21 cellular contexts compared by ENCODE assay signal in the genomic region with DNA sequence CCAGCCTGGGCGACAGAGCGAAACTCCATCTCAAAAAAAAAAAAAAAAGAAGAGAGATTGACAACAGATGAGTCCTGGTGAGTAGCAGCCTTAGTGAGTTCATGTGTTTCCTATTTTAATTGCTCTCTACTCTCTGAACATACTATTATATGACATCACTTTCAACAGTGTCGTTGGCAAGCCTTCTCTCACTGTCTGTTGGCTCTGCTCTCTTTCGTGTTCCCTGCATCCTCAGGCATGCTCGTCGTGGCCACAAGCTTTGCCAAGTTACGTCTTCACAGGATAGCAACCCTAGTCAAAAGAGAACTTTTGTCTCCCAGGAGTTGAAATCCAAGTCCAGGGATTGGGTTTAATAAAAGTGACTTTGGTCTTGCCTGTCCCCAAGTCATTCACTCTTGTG.
A peak's percentile ranks its signal among the peaks of the same experiment; 100 is the strongest.
DNase-seq lines count a peak whose midpoint lies in the region; ATAC-seq, FAIRE-seq and TF ChIP-seq lines count a peak whose summit lies in the region.
"Had no signal": no experiment of that assay in that cellular context is flagged by ENCODE, and none has a peak within 500 bp of the region (broad histone marks: within the 10 kb centered on the region; RNA-seq: fewer than 3 reads in every experiment).

No MANE protein-coding gene starts in this region.

- no peak for FAIRE-seq in keratinocyte (lab: Jason Lieb, UNC)

- H3F3A ChIP-seq in PC-3 (ENCODE audit: low read length, unreplicated experiment), result no peaks in the 10 kb centered on the region

- dilution Hi-C loops in keratinocyte (cut with MboI; ENCODE audit: extremely low pct_ligation_motif_present, low sequenced_read_pairs), result no loop called here

- no peaks in the 10 kb centered on the region for H4K20me1 ChIP-seq in keratinocyte (ENCODE audit: control insufficient read depth, extremely low read depth, insufficient read depth, low read length)
- no peaks in the 10 kb centered on the region for H4K20me1 ChIP-seq in PC-3 (ENCODE audit: low read length)

- H3K4me2 ChIP-seq in keratinocyte (ENCODE audit: control insufficient read depth, extremely low read depth, insufficient read depth, low read depth, low read length) (no peak overlapping the region), PC-3 (ENCODE audit: low read length) (no peak overlapping the region)

- POLR2A ChIA-PET in PC-3 (lab: Charles Lee; ENCODE audit: unreplicated experiment), result no interaction called here

- intact Hi-C loops in left ventricle myocardium superior (cut with micrococcal nuclease) (no loop called here), Right ventricle myocardium inferior (cut with DNase I) (no loop called here), PC-3 (cut with micrococcal nuclease) (no loop called here)

- no peaks in the 10 kb centered on the region for H3K27me3 ChIP-seq in keratinocyte (ENCODE audit: control insufficient read depth, extremely low read depth, insufficient read depth, low read length)
- H3K27me3 ChIP-seq in PC-3 (ENCODE audit: low read length), result no peaks in the 10 kb centered on the region
- H3K27me3 ChIP-seq: SJCRH30 had no signal

- DNase-seq in left ventricle myocardium superior, result no peak
- DNase-seq in Right ventricle myocardium inferior (ENCODE audit: missing footprints), result no peak
- DNase-seq in keratinocyte (ENCODE audit: low read depth, low spot score), result no peak
- DNase-seq in PC-3, result no peak
- DNase-seq in activated T-cell treated with anti-CD3 and anti-CD28 coated beads for 4 hours, result no peak
- DNase-seq in amniotic stem cell (lab: John Stamatoyannopoulos, UW), result no peak
- DNase-seq: C1 segment of cervical spinal cord; CD4-positive, alpha-beta memory T cell; COR-L47; GF-D8; GOT3; NCI-H1048; NCI-H1417; NCI-H1694; NCI-H2029 treated with DMSO at 0.1 percent for 48 hours; NCI-H2227 treated with DMSO at 0.1 percent for 48 hours; NCI-H510A treated with DMSO at 0.1 percent for 48 hours; SJCRH30; T-cell had no signal

- H3K4me3 ChIP-seq in keratinocyte (ENCODE audit: control insufficient read depth in 2 of 3, extremely low read depth in 1 of 3, insufficient read depth in 2 of 3, low read depth in 1 of 3, low read length in 3 of 3) (no peak overlapping the region), PC-3 (ENCODE audit: low read length) (no peak overlapping the region)
- H3K4me3 ChIP-seq: HAP-1, SJCRH30 had no signal

- CTCF ChIA-PET in PC-3 (lab: Charles Lee), result no interaction called here

- no peaks in the 10 kb centered on the region for H3K9me1 ChIP-seq in keratinocyte (ENCODE audit: control insufficient read depth, extremely low read depth, insufficient read depth, low read length)

- no peaks in the 10 kb centered on the region for H3K4me1 ChIP-seq in keratinocyte (ENCODE audit: control insufficient read depth, extremely low read depth, insufficient read depth, low read length)
- H3K4me1 ChIP-seq in PC-3 (ENCODE audit: insufficient read depth, low read length), result no peaks in the 10 kb centered on the region
- H3K4me1 ChIP-seq: HAP-1 had no signal

- no TSS peak for BruUV-seq in PC-3 (replicated peaks; lab: Mats Ljungman, UMichigan)

- H3K9me2 ChIP-seq in PC-3 (replicated peaks; ENCODE audit: low read length), result no peaks in the 10 kb centered on the region

- H3K9me3 ChIP-seq in keratinocyte (ENCODE audit: control insufficient read depth, low read depth, low read length), result no peaks in the 10 kb centered on the region
- H3K9me3 ChIP-seq in PC-3 (ENCODE audit: low read length), result no peaks in the 10 kb centered on the region
- H3K9me3 ChIP-seq: HAP-1 had no signal

- no peak overlapping the region for H3K27ac ChIP-seq in keratinocyte (ENCODE audit: control insufficient read depth, insufficient read depth, low read length)
- H3K27ac ChIP-seq in PC-3 (ENCODE audit: low read length), result no peak overlapping the region
- H3K27ac ChIP-seq: SJCRH30 had no signal

- TF ChIP-seq CTCF in keratinocyte (optimal IDR thresholded peaks at IDR 0.05 in 1 of 3, IDR thresholded peaks at IDR 0.05 in 1 of 3, conservative IDR thresholded peaks at IDR 0.05 in 1 of 3; ENCODE audit: extremely low read depth in 1 of 3, insufficient read depth in 2 of 3, low read length in 3 of 3) (no peak), PC-3 (conservative IDR thresholded peaks at IDR 0.05; ENCODE audit: low read depth, low read length) (no peak)

- H3K36me3 ChIP-seq in keratinocyte (ENCODE audit: control insufficient read depth in 2 of 2, extremely low read depth in 1 of 2, insufficient read depth in 2 of 2, low read length in 2 of 2) (no peaks in the 10 kb centered on the region), PC-3 (ENCODE audit: low read depth, low read length) (no peaks in the 10 kb centered on the region)
- H3K36me3 ChIP-seq: HAP-1, SJCRH30 had no signal

- H3K9ac ChIP-seq in keratinocyte (ENCODE audit: control insufficient read depth, extremely low read depth, insufficient read depth, low read length) (no peak overlapping the region), PC-3 (ENCODE audit: low read length) (no peak overlapping the region)

- no peaks in the 10 kb centered on the region for H3K79me2 ChIP-seq in keratinocyte (ENCODE audit: control insufficient read depth, insufficient read depth, low read length)
- no peaks in the 10 kb centered on the region for H3K79me2 ChIP-seq in PC-3 (ENCODE audit: low read length)

- peak; percentile 20 for ATAC-seq in left ventricle myocardium superior
- ATAC-seq in Right ventricle myocardium inferior, result no peak
- ATAC-seq in SK-N-SH treated with all-trans-retinoic acid at 6 μM for 48 hours, result peak; percentile 77
- ATAC-seq in PC-3, result no peak
- ATAC-seq: T-cell had no signal

- H2AFZ ChIP-seq in keratinocyte (ENCODE audit: control insufficient read depth, low read length) (peak overlapping the region; percentile 52), PC-3 (ENCODE audit: low read length) (no peak overlapping the region)

TF ChIP-seq in SK-N-SH treated with all-trans-retinoic acid at 6 μM for 48 hours, 23 proteins besides CTCF, POLR2A, EP300 and RAD21:
- TF ChIP-seq, protein P1, sequence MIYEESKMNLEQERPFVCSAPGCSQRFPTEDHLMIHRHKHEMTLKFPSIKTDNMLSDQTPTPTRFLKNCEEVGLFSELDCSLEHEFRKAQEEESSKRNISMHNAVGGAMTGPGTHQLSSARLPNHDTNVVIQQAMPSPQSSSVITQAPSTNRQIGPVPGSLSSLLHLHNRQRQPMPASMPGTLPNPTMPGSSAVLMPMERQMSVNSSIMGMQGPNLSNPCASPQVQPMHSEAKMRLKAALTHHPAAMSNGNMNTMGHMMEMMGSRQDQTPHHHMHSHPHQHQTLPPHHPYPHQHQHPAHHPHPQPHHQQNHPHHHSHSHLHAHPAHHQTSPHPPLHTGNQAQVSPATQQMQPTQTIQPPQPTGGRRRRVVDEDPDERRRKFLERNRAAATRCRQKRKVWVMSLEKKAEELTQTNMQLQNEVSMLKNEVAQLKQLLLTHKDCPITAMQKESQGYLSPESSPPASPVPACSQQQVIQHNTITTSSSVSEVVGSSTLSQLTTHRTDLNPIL (CRISPR knock-in tag; IDR thresholded peaks at IDR 0.05; ENCODE audit: low read depth), result no peak
- no peak for TF ChIP-seq OSR1 (CRISPR knock-in tag; IDR thresholded peaks at IDR 0.05)

Comparison
In these comparisons a context has a peak if more than half of its experiments do, and no peak if none do; other contexts are left out.
1. ATAC-seq: peak in left ventricle myocardium superior (single experiment) and SK-N-SH treated with all-trans-retinoic acid at 6 μM for 48 hours (single experiment); none in Right ventricle myocardium inferior (single experiment) and PC-3 (single experiment).